ENCODE assay signal across 1 cellular context in genomic region chr11:67308031-67308866, GRCh38.
TF ChIP-seq lines count a peak whose summit lies in the region.

No MANE protein-coding gene starts in this region.

TF ChIP-seq in HepG2, 621 proteins besides CTCF, POLR2A, EP300 and RAD21:
- TF ChIP-seq, protein P1, sequence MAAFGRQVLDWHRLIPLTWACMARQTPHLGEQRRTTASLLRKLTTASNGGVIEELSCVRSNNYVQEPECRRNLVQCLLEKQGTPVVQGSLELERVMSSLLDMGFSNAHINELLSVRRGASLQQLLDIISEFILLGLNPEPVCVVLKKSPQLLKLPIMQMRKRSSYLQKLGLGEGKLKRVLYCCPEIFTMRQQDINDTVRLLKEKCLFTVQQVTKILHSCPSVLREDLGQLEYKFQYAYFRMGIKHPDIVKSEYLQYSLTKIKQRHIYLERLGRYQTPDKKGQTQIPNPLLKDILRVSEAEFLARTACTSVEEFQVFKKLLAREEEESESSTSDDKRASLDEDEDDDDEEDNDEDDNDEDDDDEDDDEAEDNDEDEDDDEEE (CRISPR knock-in tag; IDR thresholded peaks at IDR 0.05), result no peak
- TF ChIP-seq, protein P2, sequence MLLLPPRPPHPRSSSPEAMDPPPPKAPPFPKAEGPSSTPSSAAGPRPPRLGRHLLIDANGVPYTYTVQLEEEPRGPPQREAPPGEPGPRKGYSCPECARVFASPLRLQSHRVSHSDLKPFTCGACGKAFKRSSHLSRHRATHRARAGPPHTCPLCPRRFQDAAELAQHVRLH (CRISPR knock-in tag; IDR thresholded peaks at IDR 0.05; ENCODE audit: borderline replicate concordance, low read depth), result no peak
- TF ChIP-seq ZSCAN20 (CRISPR knock-in tag; IDR thresholded peaks at IDR 0.05; ENCODE audit: borderline replicate concordance) (no peak), ZBTB42 (CRISPR knock-in tag; IDR thresholded peaks at IDR 0.05) (no peak), NR2C2 (CRISPR knock-in tag; IDR thresholded peaks at IDR 0.05; ENCODE audit: borderline replicate concordance) (no peak), KDM6A (CRISPR knock-in tag; IDR thresholded peaks at IDR 0.05; ENCODE audit: low read depth) (no peak), MAZ (IDR thresholded peaks at IDR 0.05; ENCODE audit: borderline replicate concordance, low read depth, low read length) (no peak), MAZ (CRISPR knock-in tag; IDR thresholded peaks at IDR 0.05; ENCODE audit: low read depth) (no peak), MXD4 (CRISPR knock-in tag; IDR thresholded peaks at IDR 0.05) (no peak)
- TF ChIP-seq, protein P3, sequence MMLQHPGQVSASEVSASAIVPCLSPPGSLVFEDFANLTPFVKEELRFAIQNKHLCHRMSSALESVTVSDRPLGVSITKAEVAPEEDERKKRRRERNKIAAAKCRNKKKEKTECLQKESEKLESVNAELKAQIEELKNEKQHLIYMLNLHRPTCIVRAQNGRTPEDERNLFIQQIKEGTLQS (CRISPR knock-in tag; IDR thresholded peaks at IDR 0.05), result no peak
- TF ChIP-seq, protein P4, sequence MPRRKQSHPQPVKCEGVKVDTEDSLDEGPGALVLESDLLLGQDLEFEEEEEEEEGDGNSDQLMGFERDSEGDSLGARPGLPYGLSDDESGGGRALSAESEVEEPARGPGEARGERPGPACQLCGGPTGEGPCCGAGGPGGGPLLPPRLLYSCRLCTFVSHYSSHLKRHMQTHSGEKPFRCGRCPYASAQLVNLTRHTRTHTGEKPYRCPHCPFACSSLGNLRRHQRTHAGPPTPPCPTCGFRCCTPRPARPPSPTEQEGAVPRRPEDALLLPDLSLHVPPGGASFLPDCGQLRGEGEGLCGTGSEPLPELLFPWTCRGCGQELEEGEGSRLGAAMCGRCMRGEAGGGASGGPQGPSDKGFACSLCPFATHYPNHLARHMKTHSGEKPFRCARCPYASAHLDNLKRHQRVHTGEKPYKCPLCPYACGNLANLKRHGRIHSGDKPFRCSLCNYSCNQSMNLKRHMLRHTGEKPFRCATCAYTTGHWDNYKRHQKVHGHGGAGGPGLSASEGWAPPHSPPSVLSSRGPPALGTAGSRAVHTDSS (CRISPR knock-in tag; conservative IDR thresholded peaks at IDR 0.05), result no peak
